In the genomic region with DNA sequence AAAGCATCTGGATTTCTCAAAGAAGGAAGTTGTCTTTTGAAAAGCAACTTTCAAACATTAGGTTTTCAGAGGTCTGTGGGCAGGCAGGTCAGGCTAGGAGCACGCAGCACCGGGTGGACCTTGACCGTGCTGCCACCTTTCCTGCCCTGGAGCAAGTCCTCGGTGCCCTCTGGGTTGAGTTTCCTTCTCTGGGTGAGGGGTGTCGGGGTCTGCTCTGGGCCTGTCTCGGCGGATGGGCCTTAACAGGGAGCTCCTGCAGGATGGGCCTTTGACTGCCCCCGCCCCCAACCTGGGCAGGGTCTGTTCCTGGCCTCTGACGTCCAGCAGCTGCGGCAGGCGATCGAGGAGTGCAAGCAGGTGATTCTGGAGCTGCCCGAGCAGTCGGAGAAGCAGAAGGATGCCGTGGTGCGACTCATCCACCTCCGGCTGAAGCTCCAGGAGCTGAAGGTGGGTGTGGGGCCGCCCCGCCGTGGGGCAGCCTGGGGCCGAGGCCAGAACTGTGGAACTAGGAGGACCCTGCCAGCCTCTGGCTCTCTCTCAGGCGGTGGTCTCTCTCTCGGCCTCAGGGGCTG, we compare ENCODE assay signal across 1 cellular context.
TF ChIP-seq lines count a peak whose summit lies in the region.

No MANE protein-coding gene starts in this region.

TF ChIP-seq in HEK293, 187 proteins besides CTCF, POLR2A, EP300 and RAD21 (continued from another document):
- TF ChIP-seq ZNF2 (tag by site-specific recombination; IDR thresholded peaks at IDR 0.05): no peak
